Comparison of ENCODE assay signal across 8 cellular contexts in the genomic region with DNA sequence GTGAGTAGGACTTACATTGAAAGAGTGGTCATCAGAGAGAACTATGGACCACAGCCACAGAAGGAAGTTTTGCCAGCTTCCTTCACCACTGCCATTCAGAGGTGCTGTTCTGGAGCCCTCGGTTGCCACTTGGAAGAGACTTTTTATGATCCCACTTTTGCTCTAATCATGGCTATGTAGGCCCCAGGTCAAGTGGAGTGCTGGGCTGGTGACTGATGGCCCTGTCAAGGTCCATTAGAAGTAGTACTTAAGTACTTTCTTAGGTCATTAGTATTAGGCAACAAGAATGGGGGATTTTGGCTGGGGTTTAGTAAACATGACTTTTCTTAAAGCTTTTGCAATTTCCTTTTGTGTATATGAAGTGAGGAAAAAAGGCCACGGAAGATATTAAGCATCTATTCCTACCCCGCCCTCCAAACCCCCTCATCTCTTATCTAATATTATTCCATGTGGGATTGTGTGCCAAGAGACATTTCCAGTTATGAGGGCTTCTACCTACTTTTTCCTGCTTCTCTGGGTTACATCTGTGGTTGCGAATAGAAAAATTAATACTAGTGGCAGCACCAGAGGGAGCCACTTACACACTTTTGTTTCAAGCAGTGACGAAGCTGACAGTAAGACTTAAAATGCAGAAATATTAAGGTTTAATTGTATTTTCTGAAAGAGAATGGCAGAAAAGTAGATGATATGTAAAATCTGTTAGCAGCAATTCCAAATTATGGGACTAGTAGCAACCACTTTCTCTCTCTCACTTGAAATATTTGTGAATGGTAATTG. TPM values are rescaled to one million over a fixed set of nuclear protein-coding genes. Genes with fewer than 3 reads are reported as not detected.
DNase-seq lines count a peak whose midpoint lies in the region; ATAC-seq, FAIRE-seq and TF ChIP-seq lines count a peak whose summit lies in the region.

No MANE protein-coding gene starts in this region.

- H3K36me3 ChIP-seq in MM.1S (replicated peaks; ENCODE audit: insufficient read depth, low read length) (no peaks in the 10 kb centered on the region), ascending aorta (no peaks in the 10 kb centered on the region), kidney (ENCODE audit: control insufficient read depth in 1 of 2, insufficient read depth in 2 of 2, low read length in 2 of 2) (no peaks in the 10 kb centered on the region), vagina (no peaks in the 10 kb centered on the region)

- TF ChIP-seq POLR2A in vagina (IDR thresholded peaks at IDR 0.05), result no peak

- no peak overlapping the region for H3K4me3 ChIP-seq in MM.1S (ENCODE audit: low read length)
- H3K4me3 ChIP-seq in ascending aorta, result peak overlapping the region in 1 of 2 donors; percentile 4
- no peak overlapping the region for H3K4me3 ChIP-seq in kidney (ENCODE audit: low read length in 2 of 2)
- H3K4me3 ChIP-seq in vagina, result no peak overlapping the region

- H3K27me3 ChIP-seq in MM.1S (replicated peaks; ENCODE audit: insufficient read depth, low read length), result no peaks in the 10 kb centered on the region
- no peaks in the 10 kb centered on the region for H3K27me3 ChIP-seq in ascending aorta
- no peaks in the 10 kb centered on the region for H3K27me3 ChIP-seq in vagina

- TF ChIP-seq CTCF in MM.1S (IDR thresholded peaks at IDR 0.05; ENCODE audit: low read length), result peak; percentile 56
- TF ChIP-seq CTCF in ascending aorta (IDR thresholded peaks at IDR 0.05), result peak; percentile 19 to 62 (median 22)
- TF ChIP-seq CTCF in kidney (IDR thresholded peaks at IDR 0.05; ENCODE audit: borderline replicate concordance, extremely low read depth, insufficient read depth), result peak; percentile 28
- peak in 1 of 3 experiments; percentile 38 for TF ChIP-seq CTCF in vagina (IDR thresholded peaks at IDR 0.05)

- ATAC-seq in GM21717 (IDR thresholded peaks at IDR 0.05; ENCODE audit: unreplicated experiment) (no peak), HG03159 (IDR thresholded peaks at IDR 0.05; ENCODE audit: unreplicated experiment) (no peak)

- H3K4me2 ChIP-seq in MM.1S (ENCODE audit: low read depth, low read length), result no peak overlapping the region

- H3F3A ChIP-seq in MM.1S (ENCODE audit: insufficient read depth, low read length), result no peaks in the 10 kb centered on the region

- no peaks in the 10 kb centered on the region for H3K4me1 Mint-ChIP-seq in activated naive CD8-positive, alpha-beta T cell treated with anti-CD3 and anti-CD28 coated beads for 36 hours

- intact Hi-C loops in ascending aorta (cut with DNase I), result loop anchor here (5.0 kb wide), 1 partner anchor 141 kb away; no protein-coding TSS in a partner anchor
- intact Hi-C loops in kidney (cut with DNase I), result no loop called here
- intact Hi-C loops in vagina (cut with DNase I), result no loop called here

- no peak overlapping the region for H3K4me3 Mint-ChIP-seq in activated naive CD8-positive, alpha-beta T cell treated with anti-CD3 and anti-CD28 coated beads for 36 hours

- H3K27ac ChIP-seq in MM.1S (ENCODE audit: low read length) (no peak overlapping the region), ascending aorta (no peak overlapping the region), kidney (ENCODE audit: low read depth in 2 of 2, low read length in 2 of 2) (no peak overlapping the region), vagina (no peak overlapping the region)

- no peaks in the 10 kb centered on the region for H3K4me1 ChIP-seq in MM.1S (ENCODE audit: low read length)
- peaks cover 0 to 8% of the 10 kb centered on the region in 2 donors for H3K4me1 ChIP-seq in ascending aorta
- peaks cover 0 to 2% of the 10 kb centered on the region in 2 donors for H3K4me1 ChIP-seq in kidney (ENCODE audit: control insufficient read depth in 1 of 2, insufficient read depth in 1 of 2, low read depth in 1 of 2, low read length in 2 of 2)
- H3K4me1 ChIP-seq in vagina, result no peaks in the 10 kb centered on the region

- no peak for FAIRE-seq in kidney (lab: Jason Lieb, UNC)

- H3K27me3 Mint-ChIP-seq in activated naive CD8-positive, alpha-beta T cell treated with anti-CD3 and anti-CD28 coated beads for 36 hours, result peaks cover 5% of the 10 kb centered on the region

- H3K9me2 ChIP-seq in MM.1S (replicated peaks; ENCODE audit: insufficient read depth, low read length), result no peaks in the 10 kb centered on the region

- H2AFZ ChIP-seq in MM.1S (ENCODE audit: low read length), result no peak overlapping the region

- H3K79me2 ChIP-seq in MM.1S (ENCODE audit: low read length), result no peaks in the 10 kb centered on the region

- H3K9me3 Mint-ChIP-seq in activated naive CD8-positive, alpha-beta T cell treated with anti-CD3 and anti-CD28 coated beads for 36 hours, result no peaks in the 10 kb centered on the region

- no peaks in the 10 kb centered on the region for H3K9me3 ChIP-seq in MM.1S (replicated peaks; ENCODE audit: insufficient read depth, low read length)
- no peaks in the 10 kb centered on the region for H3K9me3 ChIP-seq in ascending aorta
- H3K9me3 ChIP-seq in kidney (ENCODE audit: control insufficient read depth in 1 of 2, low read length in 2 of 2), result no peaks in the 10 kb centered on the region
- H3K9me3 ChIP-seq in vagina, result no peaks in the 10 kb centered on the region

- DNase-seq in EL (peak; percentile 36), MM.1S (peak; percentile 33), ascending aorta (ENCODE audit: low spot score in 2 of 2) (no peak), kidney (no peak), vagina (ENCODE audit: extremely low spot score in 2 of 2) (no peak)
- no peak for DNase-seq in activated naive CD8-positive, alpha-beta T cell treated with anti-CD3 and anti-CD28 coated beads for 36 hours

- H3K9ac ChIP-seq in MM.1S (ENCODE audit: low read length) (no peak overlapping the region), kidney (ENCODE audit: low read length in 2 of 2) (no peak overlapping the region)

- no peak overlapping the region for H3K27ac Mint-ChIP-seq in activated naive CD8-positive, alpha-beta T cell treated with anti-CD3 and anti-CD28 coated beads for 36 hours

- no peaks in the 10 kb centered on the region for H3K36me3 Mint-ChIP-seq in activated naive CD8-positive, alpha-beta T cell treated with anti-CD3 and anti-CD28 coated beads for 36 hours

- no peaks in the 10 kb centered on the region for H4K20me1 ChIP-seq in MM.1S (ENCODE audit: insufficient read depth, low read length)

RNA-seq across cellular contexts. Expression of gene NLGN1, which starts 13.9 kb away (rescaled TPM):
- 5.2 TPM for total RNA-seq in ascending aorta
- total RNA-seq in kidney, result 19.4 TPM
- 0.49 TPM for polyA plus RNA-seq in kidney (ENCODE audit: insufficient read depth, low read depth, low replicate concordance)
- total RNA-seq in vagina, result 4.7 TPM
- not detected for total RNA-seq in activated naive CD8-positive, alpha-beta T cell treated with anti-CD3 and anti-CD28 coated beads for 36 hours

Comparison
In these comparisons a context has a peak if more than half of its experiments do, and no peak if none do; other contexts are left out.
1. DNase-seq: peak in EL (single experiment) and MM.1S (single experiment); none in ascending aorta (0 of 2), kidney (single experiment), vagina (0 of 2) and activated naive CD8-positive, alpha-beta T cell treated with anti-CD3 and anti-CD28 coated beads for 36 hours (single experiment).